In the genomic region with DNA sequence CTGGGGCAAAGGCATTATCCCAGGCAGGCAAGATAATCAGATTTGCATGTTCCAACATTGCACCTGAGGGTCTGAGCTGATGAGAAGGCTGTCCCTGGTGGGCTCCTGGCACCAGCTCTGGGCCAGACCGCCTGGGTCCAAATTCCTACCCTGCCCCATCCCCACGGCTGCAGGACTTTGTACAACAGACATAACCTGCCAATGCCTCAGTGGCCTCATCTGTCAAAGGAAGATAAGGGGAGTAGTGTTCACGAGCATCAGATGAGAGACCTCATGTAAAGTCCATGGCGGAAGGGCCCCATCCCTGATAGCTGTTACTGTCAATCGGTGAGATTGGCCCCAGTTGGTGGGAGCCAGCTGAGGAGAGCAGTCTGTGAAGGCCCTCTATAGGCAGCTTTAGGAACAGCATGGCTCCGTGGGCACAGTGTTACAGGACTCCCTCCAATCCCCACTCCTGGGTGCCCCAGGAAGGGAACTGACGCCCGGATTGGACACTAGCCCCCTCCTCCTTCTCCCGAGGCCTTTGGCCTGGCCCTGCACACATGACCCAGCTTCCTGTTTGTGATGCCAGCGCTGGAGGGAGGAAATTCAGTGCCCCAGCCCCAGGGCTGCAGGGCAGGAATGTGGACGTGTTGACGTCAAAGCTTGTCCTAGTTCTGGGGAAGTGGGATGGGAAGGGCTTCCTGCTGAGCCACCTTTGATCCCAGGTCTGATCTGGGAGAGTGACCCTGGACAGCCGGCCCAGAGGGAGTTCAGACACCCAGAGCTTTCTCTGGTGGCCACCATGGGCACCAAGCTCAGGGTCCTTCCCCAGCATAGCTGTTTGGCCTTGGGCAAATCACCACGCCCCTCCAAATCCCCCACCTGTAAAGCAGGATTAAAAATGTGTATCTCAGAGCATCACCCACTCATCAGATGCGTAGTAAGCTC, we compare ENCODE assay signal across 8 cellular contexts. TPM values are rescaled to one million over a fixed set of nuclear protein-coding genes. Genes with fewer than 3 reads are reported as not detected.
DNase-seq lines count a peak whose midpoint lies in the region; ATAC-seq, FAIRE-seq and TF ChIP-seq lines count a peak whose summit lies in the region.

No MANE protein-coding gene starts in this region.

- no peaks in the 10 kb centered on the region for H3K27me3 ChIP-seq in muscle layer of colon (ENCODE audit: control insufficient read depth in 1 of 2, insufficient read depth in 2 of 2, low read length in 2 of 2)

- DNase-seq in A549 (ENCODE audit: low read depth in 1 of 2, low spot score in 1 of 2) (peak; percentile 98 to 99), GM13977 (ENCODE audit: low spot score) (peak; percentile 79), NOMO-1 treated with DMSO at 0.1 percent for 48 hours (lab: John Stamatoyannopoulos, UW; ENCODE audit: unreplicated experiment) (peak; percentile 32), epithelial cell of esophagus (ENCODE audit: low read depth) (peak; percentile 66)
- peak; percentile 66 for DNase-seq in activated CD8-positive, alpha-beta memory T cell treated with anti-CD3 and anti-CD28 coated beads, Interleukin-2, amount 50 U/mL, for 4 hours
- DNase-seq in stimulated activated CD8-positive, alpha-beta memory T cell treated with anti-CD3 and anti-CD28 coated beads, Interleukin-4, amount 100 ng/mL, for 48 hours, result peak; percentile 82

- no peaks in the 10 kb centered on the region for H3K36me3 ChIP-seq in muscle layer of colon (ENCODE audit: insufficient read depth, low read length)

- CTCF ChIA-PET in A549 (lab: Yijun Ruan, JAX), result interaction anchor here (0.6 to 11.9 kb wide), 47 partner anchors 8 to 1579 kb away, joined by 3 to 480 read pairs (median 6); a partner anchor contains a TSS

- POLR2A ChIA-PET in A549 (lab: Yijun Ruan, JAX), result interaction anchor here (0.5 to 1.6 kb wide), 16 partner anchors 43 to 269 kb away, joined by 3 to 68 read pairs (median 5); a partner anchor contains a TSS

- TF ChIP-seq POLR2A in A549 (IDR thresholded peaks at IDR 0.05; ENCODE audit: low read length), result no peak

- peak overlapping the region; percentile 3 for H3K9ac ChIP-seq in muscle layer of colon (ENCODE audit: low read length)

- peak; percentile 99 to 100 for TF ChIP-seq EP300 in A549 (IDR thresholded peaks at IDR 0.05)

- TF ChIP-seq RAD21 in A549 (conservative IDR thresholded peaks at IDR 0.05 in 1 of 2, IDR thresholded peaks at IDR 0.05 in 1 of 2), result peak; percentile 59 to 60

- WGBS in A549 (ENCODE audit: missing lambda C conversion rate), result 17% methylated on average over 13 of the region's 15 CpGs

- H3K4me1 ChIP-seq in A549, result peaks cover 45% of the 10 kb centered on the region
- peaks cover 22% of the 10 kb centered on the region for H3K4me1 ChIP-seq in muscle layer of colon (ENCODE audit: insufficient read depth, low read length)

- in situ Hi-C loops in GM13977 (cut with MboI; ENCODE audit: low pct_unique_long_range_greater_than_20kb, low sequenced_read_pairs, unreplicated experiment), result loop anchor here (25.0 kb wide), 1 partner anchor 498 kb away; no protein-coding TSS in a partner anchor

- no peak overlapping the region for H3K4me3 ChIP-seq in A549
- H3K4me3 ChIP-seq in epithelial cell of esophagus (ENCODE audit: low read length), result no peak overlapping the region
- no peak overlapping the region for H3K4me3 ChIP-seq in muscle layer of colon (ENCODE audit: low read depth in 1 of 2, low read length in 2 of 2)

- H3K27ac ChIP-seq in A549 (peak overlapping the region; percentile 98), muscle layer of colon (ENCODE audit: low read depth, low read length) (no peak overlapping the region)

- FAIRE-seq in A549 (lab: Jason Lieb, UNC), result peak; percentile 92

- H3K9me3 ChIP-seq in A549, result no peaks in the 10 kb centered on the region
- H3K9me3 ChIP-seq in muscle layer of colon (ENCODE audit: low read length), result no peaks in the 10 kb centered on the region

- TF ChIP-seq CTCF in A549 (IDR thresholded peaks at IDR 0.05) (peak; percentile 63), GM13977 (IDR thresholded peaks at IDR 0.05; ENCODE audit: extremely low read depth, insufficient read depth, missing control alignments) (peak; percentile 79), epithelial cell of esophagus (IDR thresholded peaks at IDR 0.05; ENCODE audit: insufficient read depth, low read depth, low read length, missing control alignments) (peak; percentile 89)

- H3K4me2 ChIP-seq in A549, result peak overlapping the region; percentile 65

- ATAC-seq in A549, result peak; percentile 82 to 89
- peak; percentile 76 for ATAC-seq in HG03066 (IDR thresholded peaks at IDR 0.05; ENCODE audit: low read depth, unreplicated experiment)

TF ChIP-seq in A549, 52 proteins besides CTCF, POLR2A, EP300 and RAD21 (continues in another document):
- TF ChIP-seq POLR2AphosphoS2 (conservative IDR thresholded peaks at IDR 0.05; ENCODE audit: low read length) (no peak), NFE2L2 (conservative IDR thresholded peaks at IDR 0.05; ENCODE audit: low read length) (no peak), JUNB (IDR thresholded peaks at IDR 0.05) (peak; percentile 91), RFX5 (IDR thresholded peaks at IDR 0.05) (peak; percentile 51; the same call in 1 of the 2 replicates), MYC (IDR thresholded peaks at IDR 0.05; ENCODE audit: borderline replicate concordance, low read length) (peak; percentile 42), RARB (CRISPR knock-in tag; IDR thresholded peaks at IDR 0.05) (peak; percentile 77), HOXA7 (CRISPR knock-in tag; IDR thresholded peaks at IDR 0.05) (peak; percentile 63), CEBPB (IDR thresholded peaks at IDR 0.05) (peak; percentile 23 to 76; a peak in 2 of 4 replicates), RNF2 (IDR thresholded peaks at IDR 0.05; ENCODE audit: borderline replicate concordance, low read depth) (no peak), EHF (CRISPR knock-in tag; IDR thresholded peaks at IDR 0.05) (peak; percentile 68; the same call in 1 of the 2 replicates), TFCP2L1 (CRISPR knock-in tag; IDR thresholded peaks at IDR 0.05) (peak; percentile 69; the same call in 1 of the 2 replicates), SMC3 (IDR thresholded peaks at IDR 0.05) (peak; percentile 70), FOSB (CRISPR knock-in tag; IDR thresholded peaks at IDR 0.05) (peak; percentile 19; the same call in 1 of the 2 replicates), JUN (IDR thresholded peaks at IDR 0.05) (peak; percentile 97 to 99), KDM1A (IDR thresholded peaks at IDR 0.05; ENCODE audit: low read depth) (no peak), MAZ (IDR thresholded peaks at IDR 0.05; ENCODE audit: borderline replicate concordance, low read depth, low read length) (0 out of 2 replicates have a peak, but pooled peaks have one; percentile 46), KDM5A (IDR thresholded peaks at IDR 0.05) (no peak), HOXB13 (CRISPR knock-in tag; IDR thresholded peaks at IDR 0.05; ENCODE audit: low read depth) (peak; percentile 75), FOXS1 (CRISPR knock-in tag; IDR thresholded peaks at IDR 0.05) (peak; percentile 27), ESRRA (IDR thresholded peaks at IDR 0.05; ENCODE audit: borderline replicate concordance, low read length) (0 out of 2 replicates have a peak, but pooled peaks have one; percentile 53), GATA3 (IDR thresholded peaks at IDR 0.05; ENCODE audit: borderline replicate concordance) (peak; percentile 99), EHMT2 (IDR thresholded peaks at IDR 0.05; ENCODE audit: low read depth) (no peak), ZC3H11A (IDR thresholded peaks at IDR 0.05) (no peak), NR3C1 (IDR thresholded peaks at IDR 0.05) (no peak), BHLHE40 (IDR thresholded peaks at IDR 0.05; ENCODE audit: low read depth, low read length) (no peak), HOXB5 (CRISPR knock-in tag; IDR thresholded peaks at IDR 0.05) (peak; percentile 92)
- TF ChIP-seq, protein P1, sequence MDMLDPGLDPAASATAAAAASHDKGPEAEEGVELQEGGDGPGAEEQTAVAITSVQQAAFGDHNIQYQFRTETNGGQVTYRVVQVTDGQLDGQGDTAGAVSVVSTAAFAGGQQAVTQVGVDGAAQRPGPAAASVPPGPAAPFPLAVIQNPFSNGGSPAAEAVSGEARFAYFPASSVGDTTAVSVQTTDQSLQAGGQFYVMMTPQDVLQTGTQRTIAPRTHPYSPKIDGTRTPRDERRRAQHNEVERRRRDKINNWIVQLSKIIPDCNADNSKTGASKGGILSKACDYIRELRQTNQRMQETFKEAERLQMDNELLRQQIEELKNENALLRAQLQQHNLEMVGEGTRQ (IDR thresholded peaks at IDR 0.05), result peak; percentile 88
- TF ChIP-seq, protein P2, sequence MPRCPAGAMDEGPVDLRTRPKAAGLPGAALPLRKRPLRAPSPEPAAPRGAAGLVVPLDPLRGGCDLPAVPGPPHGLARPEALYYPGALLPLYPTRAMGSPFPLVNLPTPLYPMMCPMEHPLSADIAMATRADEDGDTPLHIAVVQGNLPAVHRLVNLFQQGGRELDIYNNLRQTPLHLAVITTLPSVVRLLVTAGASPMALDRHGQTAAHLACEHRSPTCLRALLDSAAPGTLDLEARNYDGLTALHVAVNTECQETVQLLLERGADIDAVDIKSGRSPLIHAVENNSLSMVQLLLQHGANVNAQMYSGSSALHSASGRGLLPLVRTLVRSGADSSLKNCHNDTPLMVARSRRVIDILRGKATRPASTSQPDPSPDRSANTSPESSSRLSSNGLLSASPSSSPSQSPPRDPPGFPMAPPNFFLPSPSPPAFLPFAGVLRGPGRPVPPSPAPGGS (IDR thresholded peaks at IDR 0.05), result peak; percentile 93; the same call in 2 of the 3 replicates
- TF ChIP-seq, protein P3, sequence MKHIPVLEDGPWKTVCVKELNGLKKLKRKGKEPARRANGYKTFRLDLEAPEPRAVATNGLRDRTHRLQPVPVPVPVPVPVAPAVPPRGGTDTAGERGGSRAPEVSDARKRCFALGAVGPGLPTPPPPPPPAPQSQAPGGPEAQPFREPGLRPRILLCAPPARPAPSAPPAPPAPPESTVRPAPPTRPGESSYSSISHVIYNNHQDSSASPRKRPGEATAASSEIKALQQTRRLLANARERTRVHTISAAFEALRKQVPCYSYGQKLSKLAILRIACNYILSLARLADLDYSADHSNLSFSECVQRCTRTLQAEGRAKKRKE (CRISPR knock-in tag; IDR thresholded peaks at IDR 0.05; ENCODE audit: low read depth), result peak; percentile 40; the same call in 1 of the 2 replicates

RNA-seq across cellular contexts. Expression of a gene that starts 56.2 kb away (rescaled TPM):
- polyA plus RNA-seq in A549 (2011; rRNA removed), result 525 and 594 TPM in 2 replicates
- 540 and 757 TPM in 2 replicates for polyA plus RNA-seq in A549 (2012; cell fraction: cytosol; rRNA removed)
- polyA plus RNA-seq in A549 (2012; cell fraction: nucleus; rRNA removed), result 1,192 and 1,375 TPM in 2 replicates
- 191 to 207 TPM (median 203 TPM) in 3 replicates for polyA plus RNA-seq in A549 (2017; fragmentation: RNase III; extraction: RNeasy Plus Mini Kit Qiagen cat#74134 plus additional on column Dnase treatment)
- polyA minus RNA-seq in A549 (2011; rRNA and poly(A)+ RNA removed), result 620 and 630 TPM in 2 replicates

Comparison
In these comparisons a context has a peak if more than half of its experiments do, and no peak if none do; other contexts are left out.
1. DNase-seq: peak in every context shown above with its lines; median percentile 98 in A549; 82 in stimulated activated CD8-positive, alpha-beta memory T cell treated with anti-CD3 and anti-CD28 coated beads, Interleukin-4, amount 100 ng/mL, for 48 hours; 79 in GM13977; 66 in activated CD8-positive, alpha-beta memory T cell treated with anti-CD3 and anti-CD28 coated beads, Interleukin-2, amount 50 U/mL, for 4 hours; 66 in epithelial cell of esophagus; 32 in NOMO-1 treated with DMSO at 0.1 percent for 48 hours.